ENCODE assay signal across 16 cellular contexts in genomic region chr2:142037744-142038143, GRCh38.
DNase-seq lines count a peak whose midpoint lies in the region; TF ChIP-seq lines count a peak whose summit lies in the region.
"Had no signal": no experiment of that assay in that cellular context is flagged by ENCODE, and none has a peak within 500 bp of the region (broad histone marks: within the 10 kb centered on the region; RNA-seq: fewer than 3 reads in every experiment).

No MANE protein-coding gene starts in this region.

- H3K27ac ChIP-seq in left ventricle myocardium inferior (replicated peaks) = no peak overlapping the region
- H3K27ac ChIP-seq: epithelial cell of prostate, neutrophil had no signal

- H3K9me3 ChIP-seq in left ventricle myocardium inferior (replicated peaks) = no peaks in the 10 kb centered on the region
- H3K9me3 ChIP-seq: neutrophil had no signal

- no peaks in the 10 kb centered on the region for H3K27me3 ChIP-seq in left ventricle myocardium inferior (ENCODE audit: low read depth)
- H3K27me3 ChIP-seq: neutrophil had no signal

- no peak overlapping the region for H3K4me3 ChIP-seq in epithelial cell of proximal tubule (ENCODE audit: low read depth, low read length)
- no peak overlapping the region for H3K4me3 ChIP-seq in retinal pigment epithelial cell (ENCODE audit: low read length)
- H3K4me3 ChIP-seq in left ventricle myocardium inferior = no peak overlapping the region

- H3K36me3 ChIP-seq in left ventricle myocardium inferior = no peaks in the 10 kb centered on the region
- H3K36me3 ChIP-seq: neutrophil had no signal

- no peaks in the 10 kb centered on the region for H3K4me1 ChIP-seq in left ventricle myocardium inferior

- intact Hi-C loops in left ventricle myocardium inferior (cut with micrococcal nuclease) = no loop called here

- TF ChIP-seq CTCF in epithelial cell of proximal tubule (conservative IDR thresholded peaks at IDR 0.05; ENCODE audit: low read depth, low read length) (peak; percentile 35), retinal pigment epithelial cell (conservative IDR thresholded peaks at IDR 0.05; ENCODE audit: low read depth, low read length) (peak; percentile 8), left ventricle myocardium inferior (IDR thresholded peaks at IDR 0.05; ENCODE audit: borderline replicate concordance) (no peak)

- DNase-seq in NCI-H2171 treated with DMSO at 0.1 percent for 48 hours (lab: John Stamatoyannopoulos, UW) (peak; percentile 21), NCI-H2171 (lab: John Stamatoyannopoulos, UW) (no peak), OCI-M1 (lab: John Stamatoyannopoulos, UW) (peak; percentile 45), epithelial cell of proximal tubule (ENCODE audit: low read depth) (no peak), retinal pigment epithelial cell (ENCODE audit: low read depth) (no peak), left ventricle myocardium inferior (no peak), GOT3 (lab: John Stamatoyannopoulos, UW) (no peak), ACHN (no peak)
- DNase-seq: activated CD8-positive, alpha-beta memory T cell treated with anti-CD3 and anti-CD28 coated beads, Interleukin-2, amount 10 ng/mL, durations not matched to agents 7 days and 5 days; activated naive CD4-positive, alpha-beta T cell treated with anti-CD3 and anti-CD28 coated beads, Interleukin-2, amount 10 ng/mL, durations not matched to agents 7 days and 5 days; Calu3; left ventricle myocardium superior; NCI-H510A treated with DMSO at 0.1 percent for 48 hours; small intestine had no signal

- in situ Hi-C loops in ACHN (cut with HindIII; ENCODE audit: low pct_ligation_motif_present, low pct_unique_long_range_greater_than_20kb, low sequenced_read_pairs) = no loop called here

Comparison
In these comparisons a context has a peak if more than half of its experiments do, and no peak if none do; other contexts are left out.
1. DNase-seq: peak in NCI-H2171 treated with DMSO at 0.1 percent for 48 hours (single experiment) and OCI-M1 (single experiment); none in NCI-H2171 (single experiment), epithelial cell of proximal tubule (single experiment), retinal pigment epithelial cell (single experiment), left ventricle myocardium inferior (single experiment), GOT3 (single experiment) and ACHN (single experiment).